In genomic region chrX:71579136-71579989, GRCh38 we compare ENCODE assay signal across 26 cellular contexts. TPM values are rescaled to one million over a fixed set of nuclear protein-coding genes. Genes with fewer than 3 reads are reported as not detected.
A peak's percentile ranks its signal among the peaks of the same experiment; 100 is the strongest.
DNase-seq lines count a peak whose midpoint lies in the region; ATAC-seq and TF ChIP-seq lines count a peak whose summit lies in the region.
"Had no signal": no experiment of that assay in that cellular context is flagged by ENCODE, and none has a peak within 500 bp of the region (broad histone marks: within the 10 kb centered on the region; RNA-seq: fewer than 3 reads in every experiment).

No MANE protein-coding gene starts in this region.

- TF ChIP-seq CTCF in GM23338 (conservative IDR thresholded peaks at IDR 0.05; ENCODE audit: low read depth in 2 of 2), result no peak
- TF ChIP-seq CTCF in natural killer cell (IDR thresholded peaks at IDR 0.05), result no peak

- H3K4me3 ChIP-seq in GM23338, result no peak overlapping the region
- H3K4me3 ChIP-seq: BLaER1, prostate gland had no signal

- H3K4me1 Mint-ChIP-seq in T-helper 2 cell treated with Interferon-gamma antibody and Interleukin-4, amounts not matched to agents 5 μg/mL and 100 μg/mL, for 36 hours (ENCODE audit: low read depth), result no peaks in the 10 kb centered on the region
- H3K4me1 Mint-ChIP-seq in GM23338, result peaks cover 5% of the 10 kb centered on the region; the same call in 2 of the 3 replicates
- H3K4me1 Mint-ChIP-seq in activated naive CD8-positive, alpha-beta T cell treated with anti-CD3 and anti-CD28 coated beads, Interleukin-2, amount 50 U/mL, for 24 hours, result peaks cover 4% of the 10 kb centered on the region
- peaks cover 0 to 19% of the 10 kb centered on the region in 2 donors for H3K4me1 Mint-ChIP-seq in natural killer cell
- H3K4me1 Mint-ChIP-seq: nephron had no signal

- no peak overlapping the region for H3K4me3 Mint-ChIP-seq in T-helper 2 cell treated with Interferon-gamma antibody and Interleukin-4, amounts not matched to agents 5 μg/mL and 100 μg/mL, for 36 hours
- H3K4me3 Mint-ChIP-seq in GM23338 (no peak overlapping the region), natural killer cell (peak overlapping the region; percentile 25)
- no peak overlapping the region for H3K4me3 Mint-ChIP-seq in activated naive CD8-positive, alpha-beta T cell treated with anti-CD3 and anti-CD28 coated beads, Interleukin-2, amount 50 U/mL, for 24 hours
- H3K4me3 Mint-ChIP-seq: nephron had no signal

- H4K20me1 ChIP-seq in GM23338 (replicated peaks; ENCODE audit: insufficient read depth), result no peaks in the 10 kb centered on the region

- H3K27me3 ChIP-seq in GM23338 (ENCODE audit: insufficient read depth), result no peaks in the 10 kb centered on the region

- no peaks in the 10 kb centered on the region for H3K9me2 ChIP-seq in GM23338 (ENCODE audit: insufficient read depth)

- no peak overlapping the region for H3K27ac ChIP-seq in GM23338 (ENCODE audit: low read depth)
- H3K27ac ChIP-seq: BLaER1, prostate gland had no signal

- no peaks in the 10 kb centered on the region for H3K9me3 Mint-ChIP-seq in T-helper 2 cell treated with Interferon-gamma antibody and Interleukin-4, amounts not matched to agents 5 μg/mL and 100 μg/mL, for 36 hours
- H3K9me3 Mint-ChIP-seq in GM23338, result no peaks in the 10 kb centered on the region
- no peaks in the 10 kb centered on the region for H3K9me3 Mint-ChIP-seq in activated naive CD8-positive, alpha-beta T cell treated with anti-CD3 and anti-CD28 coated beads, Interleukin-2, amount 50 U/mL, for 24 hours
- no peaks in the 10 kb centered on the region for H3K9me3 Mint-ChIP-seq in natural killer cell

- H3K4me1 ChIP-seq in GM23338 (ENCODE audit: insufficient read depth), result no peaks in the 10 kb centered on the region
- H3K4me1 ChIP-seq: BLaER1, prostate gland had no signal

- H3K27ac Mint-ChIP-seq in T-helper 2 cell treated with Interferon-gamma antibody and Interleukin-4, amounts not matched to agents 5 μg/mL and 100 μg/mL, for 36 hours, result peak overlapping the region; percentile 67
- H3K27ac Mint-ChIP-seq in GM23338 (no peak overlapping the region), natural killer cell (peak overlapping the region; percentile 68 to 84)
- no peak overlapping the region for H3K27ac Mint-ChIP-seq in activated naive CD8-positive, alpha-beta T cell treated with anti-CD3 and anti-CD28 coated beads, Interleukin-2, amount 50 U/mL, for 24 hours
- H3K27ac Mint-ChIP-seq: nephron had no signal

- H3K79me2 ChIP-seq in GM23338 (replicated peaks; ENCODE audit: insufficient read depth), result no peaks in the 10 kb centered on the region

- ATAC-seq in GM23338 (peak; percentile 68), natural killer cell (peak in 2 of 3 donors; percentile 57 to 63)
- ATAC-seq in activated naive CD8-positive, alpha-beta T cell treated with anti-CD3 and anti-CD28 coated beads, Interleukin-2, amount 50 U/mL, for 24 hours, result peak; percentile 33
- ATAC-seq: PC-3 had no signal

- H3K4me2 ChIP-seq in GM23338, result no peak overlapping the region
- H3K4me2 ChIP-seq: BLaER1 had no signal

- no peak for DNase-seq in T-helper 2 cell treated with Interferon-gamma antibody and Interleukin-4, amounts not matched to agents 5 μg/mL and 100 μg/mL, for 36 hours (ENCODE audit: low spot score)
- DNase-seq in T-helper 2 cell (no peak), GM23338 (ENCODE audit: low spot score) (peak; percentile 41), natural killer cell (peak; percentile 15), AML-193 (lab: John Stamatoyannopoulos, UW) (no peak), NCI-H524 treated with DMSO at 0.1 percent for 48 hours (lab: John Stamatoyannopoulos, UW) (no peak)
- no peak for DNase-seq in activated naive CD8-positive, alpha-beta T cell treated with anti-CD3 and anti-CD28 coated beads, Interleukin-2, amount 50 U/mL, for 24 hours
- no peak for DNase-seq in stimulated activated CD4-positive, alpha-beta T cell treated with anti-CD3 and anti-CD28 coated beads, Interleukin-4, amount 100 ng/mL, for 24 hours
- DNase-seq: activated CD4-positive, alpha-beta T cell treated with anti-CD3 and anti-CD28 coated beads for 48 hours; effector CD8-positive, alpha-beta T cell; GF-D8; head of caudate nucleus; islet precursor cell; NCI-H1436; NCI-H2171; NCI-H748 treated with DMSO at 0.1 percent for 48 hours; PC-3; stimulated activated CD4-positive, alpha-beta T cell treated with anti-CD3 and anti-CD28 coated beads, Interleukin-4, amount 100 ng/mL, for 1 hour had no signal

- H2AFZ ChIP-seq in GM23338, result no peak overlapping the region

- intact Hi-C loops in natural killer cell (cut with micrococcal nuclease), result no loop called here

- no peaks in the 10 kb centered on the region for H3K27me3 Mint-ChIP-seq in T-helper 2 cell treated with Interferon-gamma antibody and Interleukin-4, amounts not matched to agents 5 μg/mL and 100 μg/mL, for 36 hours (ENCODE audit: low read depth)
- peaks cover 7% of the 10 kb centered on the region for H3K27me3 Mint-ChIP-seq in GM23338 (ENCODE audit: insufficient read depth, low read depth, poor library complexity)
- H3K27me3 Mint-ChIP-seq in activated naive CD8-positive, alpha-beta T cell treated with anti-CD3 and anti-CD28 coated beads, Interleukin-2, amount 50 U/mL, for 24 hours, result no peaks in the 10 kb centered on the region
- H3K27me3 Mint-ChIP-seq in natural killer cell (ENCODE audit: low read depth in 2 of 2), result no peaks in the 10 kb centered on the region

- H3K36me3 ChIP-seq in GM23338 (ENCODE audit: insufficient read depth), result 0 out of 2 replicates have a peak, but pooled peaks cover 3% of the 10 kb centered on the region
- H3K36me3 ChIP-seq: prostate gland had no signal

- H3K36me3 Mint-ChIP-seq in T-helper 2 cell treated with Interferon-gamma antibody and Interleukin-4, amounts not matched to agents 5 μg/mL and 100 μg/mL, for 36 hours (ENCODE audit: low read depth), result peaks cover 22% of the 10 kb centered on the region
- H3K36me3 Mint-ChIP-seq in GM23338 (ENCODE audit: low read depth) (peaks cover 41% of the 10 kb centered on the region), natural killer cell (no peaks in the 10 kb centered on the region)
- peaks cover 41% of the 10 kb centered on the region for H3K36me3 Mint-ChIP-seq in activated naive CD8-positive, alpha-beta T cell treated with anti-CD3 and anti-CD28 coated beads, Interleukin-2, amount 50 U/mL, for 24 hours (ENCODE audit: low read depth)

- no peaks in the 10 kb centered on the region for H3F3A ChIP-seq in GM23338 (replicated peaks; ENCODE audit: low read depth)

TF ChIP-seq in GM23338, 12 proteins besides CTCF, POLR2A, EP300 and RAD21 (continues in another document):
- TF ChIP-seq ZNF331 (CRISPR knock-in tag; IDR thresholded peaks at IDR 0.05; ENCODE audit: low read depth), result no peak
- no peak for TF ChIP-seq NANOG (IDR thresholded peaks at IDR 0.05; ENCODE audit: borderline replicate concordance)
- TF ChIP-seq POLR2AphosphoS5 (IDR thresholded peaks at IDR 0.05; ENCODE audit: low read depth), result no peak
- TF ChIP-seq CREB1 (CRISPR knock-in tag; IDR thresholded peaks at IDR 0.05; ENCODE audit: low read depth), result no peak
- TF ChIP-seq EZH2phosphoT487 (IDR thresholded peaks at IDR 0.05; ENCODE audit: unreplicated experiment), result no peak

RNA-seq across cellular contexts. Expression of gene GCNA, which starts 1.1 kb away (rescaled TPM):
- total RNA-seq in GM23338 (2014; rRNA removed; shearing (Covaris generic)), result 1.5 and 2.7 TPM in 2 replicates
- polyA plus RNA-seq in GM23338 (2016; fragmentation: Nextera tagmentation; extraction: Ambion mirVana), result 0.63 and 1.2 TPM in 2 replicates
- 1 to 10 TPM; 3.6 to 4.5 (median 3.7) TPM for total RNA-seq in natural killer cell

RNA-seq across cellular contexts. Expression of gene CXCR3, which starts 38.9 kb away (rescaled TPM):
- not detected in 2 replicates for total RNA-seq in GM23338 (2014; rRNA removed; shearing (Covaris generic))
- polyA plus RNA-seq in GM23338 (2016; fragmentation: Nextera tagmentation; extraction: Ambion mirVana), result not detected in 2 replicates
- 10 to 100 TPM in 2 of 3 donors, 1 to 10 TPM in 1; 8.7 to 15.9 (median 13.7) TPM for total RNA-seq in natural killer cell
- total RNA-seq: A172, fibroblast of lung, PC-3, SK-MEL-5, skeletal muscle tissue, temporal lobe had no signal
- polyA plus RNA-seq: fibroblast of lung had no signal

RNA-seq across cellular contexts. Expression of gene OGT, which starts 46.5 kb away (rescaled TPM):
- total RNA-seq in GM23338 (2014; rRNA removed; shearing (Covaris generic)), result 128 and 163 TPM in 2 replicates
- 35.5 and 43.3 TPM in 2 replicates for polyA plus RNA-seq in GM23338 (2016; fragmentation: Nextera tagmentation; extraction: Ambion mirVana)
- 100 to 1,000 TPM; 489 to 721 (median 542) TPM for total RNA-seq in natural killer cell

Comparison
In these comparisons a context has a peak if more than half of its experiments do, and no peak if none do; other contexts are left out.
1. DNase-seq: peak in GM23338 (single experiment) and natural killer cell (single experiment); none in T-helper 2 cell treated with Interferon-gamma antibody and Interleukin-4, amounts not matched to agents 5 μg/mL and 100 μg/mL, for 36 hours (single experiment), T-helper 2 cell (0 of 5), activated naive CD8-positive, alpha-beta T cell treated with anti-CD3 and anti-CD28 coated beads, Interleukin-2, amount 50 U/mL, for 24 hours (single experiment), stimulated activated CD4-positive, alpha-beta T cell treated with anti-CD3 and anti-CD28 coated beads, Interleukin-4, amount 100 ng/mL, for 24 hours (single experiment), AML-193 (0 of 2) and NCI-H524 treated with DMSO at 0.1 percent for 48 hours (single experiment).
2. H3K27ac Mint-ChIP-seq: peak in T-helper 2 cell treated with Interferon-gamma antibody and Interleukin-4, amounts not matched to agents 5 μg/mL and 100 μg/mL, for 36 hours (single experiment) and natural killer cell (2 of 2); none in GM23338 (single experiment) and activated naive CD8-positive, alpha-beta T cell treated with anti-CD3 and anti-CD28 coated beads, Interleukin-2, amount 50 U/mL, for 24 hours (single experiment).
3. Peak in every context shown above with its lines, with median percentiles within 50 percentile points of each other: ATAC-seq.